Comparison of ENCODE assay signal across 1 cellular context in genomic region chr6:27296106-27296783, GRCh38.
TF ChIP-seq lines count a peak whose summit lies in the region.

No MANE protein-coding gene starts in this region.

TF ChIP-seq in endothelial cell of umbilical vein, 7 proteins besides CTCF, POLR2A, EP300 and RAD21:
- TF ChIP-seq FOS (IDR thresholded peaks at IDR 0.05; ENCODE audit: borderline replicate concordance, insufficient read depth, low read length) (no peak), MAX (IDR thresholded peaks at IDR 0.05; ENCODE audit: insufficient read depth, insufficient read length) (no peak), JUN (IDR thresholded peaks at IDR 0.05; ENCODE audit: borderline replicate concordance, insufficient read depth, insufficient read length, low read depth) (no peak), POLR2AphosphoS5 (IDR thresholded peaks at IDR 0.05; ENCODE audit: insufficient read depth, low read depth, low read length) (no peak), EZH2 (IDR thresholded peaks at IDR 0.05; ENCODE audit: borderline replicate concordance, low read depth, low read length, severe bottlenecking) (no peak), MYC (IDR thresholded peaks at IDR 0.05; ENCODE audit: low read depth, low read length) (no peak), GATA2 (IDR thresholded peaks at IDR 0.05; ENCODE audit: insufficient read depth, insufficient read length, low read depth, low read length) (no peak)
